Comparison of ENCODE assay signal across 17 cellular contexts in the genomic region with DNA sequence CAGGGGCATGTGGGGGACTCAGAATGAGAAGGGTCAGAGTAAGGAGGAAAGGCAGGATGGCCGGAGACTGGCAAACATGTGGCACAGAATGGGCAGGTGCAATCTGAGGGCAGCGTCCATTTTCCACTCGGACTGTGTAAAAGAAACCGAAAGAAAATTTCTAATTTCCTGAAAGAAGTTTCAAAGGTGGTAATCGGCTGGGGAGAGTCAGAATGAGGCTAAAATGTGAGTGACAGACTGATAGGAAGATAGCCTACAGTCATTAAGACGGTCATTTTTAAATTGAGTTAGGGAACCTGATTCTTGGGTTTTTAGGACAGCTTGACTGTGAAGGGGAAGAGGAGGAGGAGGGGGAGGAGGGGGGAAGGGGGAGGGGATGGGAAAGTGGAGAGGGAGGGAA. TPM values are rescaled to one million over a fixed set of nuclear protein-coding genes. Genes with fewer than 3 reads are reported as not detected.
DNase-seq lines count a peak whose midpoint lies in the region; ATAC-seq and FAIRE-seq lines count a peak whose summit lies in the region.
"Had no signal": no experiment of that assay in that cellular context is flagged by ENCODE, and none has a peak within 500 bp of the region (broad histone marks: within the 10 kb centered on the region; RNA-seq: fewer than 3 reads in every experiment).

No MANE protein-coding gene starts in this region.

- no peaks in the 10 kb centered on the region for H3K27me3 Mint-ChIP-seq in activated CD4-positive, alpha-beta memory T cell treated with anti-CD3 and anti-CD28 coated beads, Interleukin-2, amount 10 ng/mL, durations not matched to agents 7 days and 5 days
- no peaks in the 10 kb centered on the region for H3K27me3 Mint-ChIP-seq in naive B cell

- peaks cover 42% of the 10 kb centered on the region for H3K4me1 Mint-ChIP-seq in activated CD4-positive, alpha-beta memory T cell treated with anti-CD3 and anti-CD28 coated beads, Interleukin-2, amount 10 ng/mL, durations not matched to agents 7 days and 5 days
- H3K4me1 Mint-ChIP-seq in naive B cell: peaks cover 20 to 32% (median 30%) of the 10 kb centered on the region in 3 donors

- peak; percentile 65 for FAIRE-seq in GM18507 (lab: Jason Lieb, UNC)

- CTCF ChIA-PET in activated CD4-positive, alpha-beta memory T cell treated with anti-CD3 and anti-CD28 coated beads, Interleukin-2, amount 10 ng/mL, durations not matched to agents 7 days and 5 days (lab: Charles Lee): no interaction called here

- H3K4me3 Mint-ChIP-seq in activated CD4-positive, alpha-beta memory T cell treated with anti-CD3 and anti-CD28 coated beads, Interleukin-2, amount 10 ng/mL, durations not matched to agents 7 days and 5 days: no peak overlapping the region
- H3K4me3 Mint-ChIP-seq in naive B cell: peak overlapping the region in 2 of 8 donors; percentile 13 to 31

- peak overlapping the region; percentile 53 for H3K27ac Mint-ChIP-seq in activated CD4-positive, alpha-beta memory T cell treated with anti-CD3 and anti-CD28 coated beads, Interleukin-2, amount 10 ng/mL, durations not matched to agents 7 days and 5 days
- peak overlapping the region in 4 of 6 donors; percentile 47 to 84 (median 56) for H3K27ac Mint-ChIP-seq in naive B cell

- no peaks in the 10 kb centered on the region for H3K9me3 Mint-ChIP-seq in activated CD4-positive, alpha-beta memory T cell treated with anti-CD3 and anti-CD28 coated beads, Interleukin-2, amount 10 ng/mL, durations not matched to agents 7 days and 5 days
- H3K9me3 Mint-ChIP-seq in naive B cell: peaks cover 0 to 2% (median 0%) of the 10 kb centered on the region in 7 donors

- POLR2A ChIA-PET in activated CD4-positive, alpha-beta memory T cell treated with anti-CD3 and anti-CD28 coated beads, Interleukin-2, amount 10 ng/mL, durations not matched to agents 7 days and 5 days (lab: Charles Lee): interaction anchor here (2.6 kb wide), 1 partner anchor 24 kb away, joined by 24 read pairs; a partner anchor contains a TSS

- peaks cover 27% of the 10 kb centered on the region for H3K36me3 Mint-ChIP-seq in activated CD4-positive, alpha-beta memory T cell treated with anti-CD3 and anti-CD28 coated beads, Interleukin-2, amount 10 ng/mL, durations not matched to agents 7 days and 5 days (ENCODE audit: low read depth)
- peaks cover 0 to 11% of the 10 kb centered on the region in 2 donors for H3K36me3 Mint-ChIP-seq in naive B cell

- peak; percentile 12 for DNase-seq in NOMO-1 treated with DMSO at 0.1 percent for 48 hours (lab: John Stamatoyannopoulos, UW; ENCODE audit: unreplicated experiment)
- DNase-seq in NOMO-1 treated with dmso at 0.1 percent for 144 hours (lab: John Stamatoyannopoulos, UW; ENCODE audit: unreplicated experiment): no peak
- DNase-seq in GM18507 (ENCODE audit: extremely low spot score, insufficient read length, low read depth): no peak
- no peak for DNase-seq in activated CD4-positive, alpha-beta memory T cell treated with anti-CD3 and anti-CD28 coated beads, Interleukin-2, amount 10 ng/mL, durations not matched to agents 7 days and 5 days
- no peak for DNase-seq in naive B cell
- no peak for DNase-seq in NCI-H2081 treated with DMSO at 0.1 percent for 48 hours (lab: John Stamatoyannopoulos, UW)
- DNase-seq: activated CD4-positive, alpha-beta T cell treated with anti-CD3 and anti-CD28 coated beads for 48 hours; activated effector memory CD4-positive, alpha-beta T cell treated with anti-CD3 and anti-CD28 coated beads, Interleukin-2, amount 50 U/mL, for 16 hours; body of pancreas; NCI-H146; NCI-H446; posterior cingulate gyrus; transverse colon had no signal

- ATAC-seq in naive B cell (ENCODE audit: low read depth in 2 of 2) (no peak), GM19452 (IDR thresholded peaks at IDR 0.05; ENCODE audit: unreplicated experiment) (no peak), HG03565 (IDR thresholded peaks at IDR 0.05; ENCODE audit: unreplicated experiment) (no peak)
- ATAC-seq: body of pancreas, esophagus mucosa, Right ventricle myocardium inferior had no signal

RNA-seq across cellular contexts. Expression of a gene that starts 23.6 kb away (rescaled TPM):
- total RNA-seq in activated CD4-positive, alpha-beta memory T cell treated with anti-CD3 and anti-CD28 coated beads, Interleukin-2, amount 10 ng/mL, durations not matched to agents 7 days and 5 days: 10 to 100 TPM; 39.7 to 44.7 TPM
- polyA plus RNA-seq in naive B cell (ENCODE audit: low read depth in 6 of 6): 10 to 100 TPM; 25.2 to 32.8 (median 28.9) TPM
